ENCODE assay signal across 10 cellular contexts in the genomic region with DNA sequence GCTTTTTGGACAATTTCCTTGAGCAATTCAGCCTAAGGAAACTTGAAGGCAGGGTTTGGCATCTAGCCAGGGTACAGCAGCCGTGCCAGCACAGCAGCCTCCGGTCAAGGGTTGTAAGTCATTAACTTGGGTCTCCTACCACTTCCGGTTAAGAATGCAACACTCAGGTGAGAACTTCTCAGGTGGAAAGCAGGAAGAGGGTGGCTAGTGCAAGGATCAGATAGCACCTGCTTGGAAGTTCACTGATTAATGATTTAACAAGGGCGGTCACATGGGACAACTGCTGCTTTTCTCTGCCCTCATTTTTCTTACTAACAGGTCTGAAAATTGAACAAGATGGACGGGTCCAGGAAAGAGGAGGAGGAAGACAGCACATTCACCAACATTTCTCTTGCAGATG. TPM values are rescaled to one million over a fixed set of nuclear protein-coding genes. Genes with fewer than 3 reads are reported as not detected.
DNase-seq lines count a peak whose midpoint lies in the region; ATAC-seq, FAIRE-seq and TF ChIP-seq lines count a peak whose summit lies in the region.
"Had no signal": no experiment of that assay in that cellular context is flagged by ENCODE, and none has a peak within 500 bp of the region (broad histone marks: within the 10 kb centered on the region; RNA-seq: fewer than 3 reads in every experiment).

No MANE protein-coding gene starts in this region.

- peak; percentile 77 for ATAC-seq in GM21367 (IDR thresholded peaks at IDR 0.05; ENCODE audit: unreplicated experiment)

- H3K9ac ChIP-seq in kidney (ENCODE audit: low read length in 2 of 2): no peak overlapping the region

- FAIRE-seq in kidney (lab: Jason Lieb, UNC): peak; percentile 96

- peak overlapping the region; percentile 54 to 64 for H3K4me3 ChIP-seq in kidney (ENCODE audit: low read length in 2 of 2)
- H3K4me3 ChIP-seq: SJCRH30 had no signal

- H3K36me3 ChIP-seq in kidney (ENCODE audit: control insufficient read depth in 1 of 2, insufficient read depth in 2 of 2, low read length in 2 of 2): no peaks in the 10 kb centered on the region
- H3K36me3 ChIP-seq: SJCRH30 had no signal

- intact Hi-C loops in kidney (cut with DNase I): no loop called here

- no peaks in the 10 kb centered on the region for H3K9me3 ChIP-seq in kidney (ENCODE audit: control insufficient read depth in 1 of 2, low read length in 2 of 2)
- H3K9me3 ChIP-seq: SJCRH30 had no signal

- DNase-seq in COLO668 (lab: John Stamatoyannopoulos, UW; ENCODE audit: unreplicated experiment) (peak; percentile 44), KBM-7 (peak; percentile 32), kidney (peak; percentile 87), T-helper 1 cell (no peak), NCI-H510A (lab: John Stamatoyannopoulos, UW) (no peak), NCI-H187 treated with DMSO at 0.1 percent for 48 hours (lab: John Stamatoyannopoulos, UW) (no peak), GM10266 (ENCODE audit: extremely low spot score) (no peak)

- TF ChIP-seq CTCF in kidney (IDR thresholded peaks at IDR 0.05; ENCODE audit: borderline replicate concordance, extremely low read depth, insufficient read depth): no peak
- TF ChIP-seq CTCF in GM10266 (IDR thresholded peaks at IDR 0.05; ENCODE audit: control insufficient read depth, insufficient read depth, low read depth, missing control alignments): no peak

- H3K27ac ChIP-seq in kidney (ENCODE audit: low read depth in 2 of 2, low read length in 2 of 2): no peak overlapping the region
- H3K27ac ChIP-seq: HL-60, SJCRH30 had no signal

- H3K4me1 ChIP-seq in kidney (ENCODE audit: control insufficient read depth in 1 of 2, insufficient read depth in 1 of 2, low read depth in 1 of 2, low read length in 2 of 2): peaks cover 0 to 3% of the 10 kb centered on the region in 2 donors
- H3K4me1 ChIP-seq: SJCRH30 had no signal

- in situ Hi-C loops in KBM-7 (cut with MboI; ENCODE audit: low pct_unique_long_range_greater_than_20kb, low sequenced_read_pairs): no loop called here

RNA-seq across cellular contexts. Expression of a gene that starts 30.1 kb away (rescaled TPM):
- total RNA-seq in kidney: 74.1 TPM
- polyA plus RNA-seq in kidney (ENCODE audit: insufficient read depth, low read depth, low replicate concordance): 99.4 TPM

Comparison
In these comparisons a context has a peak if more than half of its experiments do, and no peak if none do; other contexts are left out.
1. DNase-seq: peak in COLO668 (single experiment), KBM-7 (single experiment) and kidney (single experiment); none in T-helper 1 cell (0 of 5), NCI-H510A (single experiment), NCI-H187 treated with DMSO at 0.1 percent for 48 hours (single experiment) and GM10266 (single experiment).